In the genomic region with DNA sequence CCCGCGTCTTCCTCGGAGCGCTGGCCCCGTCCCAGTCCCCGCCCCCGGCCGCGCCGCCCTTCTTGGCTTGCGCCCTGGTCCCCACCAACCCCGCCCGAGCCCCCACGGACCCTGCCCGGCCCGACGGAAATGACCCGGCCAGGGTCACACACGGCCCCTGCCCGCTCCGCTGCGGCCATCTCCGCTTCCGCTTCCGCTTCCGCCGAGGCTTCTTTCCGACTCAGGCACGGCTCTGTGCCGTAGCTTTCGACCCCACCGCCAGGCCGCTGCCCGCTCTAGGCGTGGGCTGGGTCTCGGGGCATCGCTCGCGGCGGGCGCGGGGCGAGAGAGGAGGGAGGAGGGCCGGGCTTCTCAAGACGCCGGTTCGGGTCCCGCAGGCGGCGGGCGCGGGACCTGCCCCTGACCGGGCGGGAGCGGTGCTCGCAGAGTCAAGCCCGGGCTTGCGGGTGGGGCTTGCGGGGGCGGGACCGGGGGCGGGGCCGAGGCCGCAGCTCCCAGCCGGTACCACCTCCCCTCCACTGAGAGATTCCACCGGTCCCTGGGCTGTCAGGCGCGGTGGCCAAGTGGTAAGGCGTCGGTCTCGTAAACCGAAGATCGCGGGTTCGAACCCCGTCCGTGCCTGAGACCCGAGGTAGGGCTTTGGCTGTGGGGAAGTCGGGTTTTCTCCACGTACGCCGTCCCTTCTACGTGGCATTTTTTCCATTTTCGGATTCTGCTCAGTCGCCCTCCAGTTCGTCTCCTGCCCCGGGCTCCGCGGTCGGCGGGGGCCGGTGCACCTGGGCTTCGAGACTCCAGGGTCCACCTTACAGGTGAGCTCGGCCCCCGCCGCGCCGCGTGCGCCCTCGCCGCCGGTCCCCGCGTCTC, we compare ENCODE assay signal across 8 cellular contexts.
A peak's percentile ranks its signal among the peaks of the same experiment; 100 is the strongest.
DNase-seq lines count a peak whose midpoint lies in the region; ATAC-seq and TF ChIP-seq lines count a peak whose summit lies in the region.

No MANE protein-coding gene starts in this region.

- TF ChIP-seq CTCF in KMS-11 (conservative IDR thresholded peaks at IDR 0.05; ENCODE audit: low read depth, low read length) (no peak), Peyer's patch (IDR thresholded peaks at IDR 0.05) (peak in 2 of 6 experiments; percentile 13 to 20)

- H3K4me1 ChIP-seq in KMS-11 (ENCODE audit: low read depth, poor library complexity, severe bottlenecking) (peaks cover 8% of the 10 kb centered on the region), Peyer's patch (peaks cover 0 to 6% (median 3%) of the 10 kb centered on the region in 4 donors)

- peak overlapping the region; percentile 80 for H3K27ac ChIP-seq in KMS-11
- peak overlapping the region; percentile 77 to 94 (median 88) for H3K27ac ChIP-seq in Peyer's patch

- TF ChIP-seq POLR2A in Peyer's patch (IDR thresholded peaks at IDR 0.05), result peak; percentile 54 to 61

- no peaks in the 10 kb centered on the region for H3K9me3 ChIP-seq in Peyer's patch

- H3K79me2 ChIP-seq in KMS-11 (ENCODE audit: insufficient read depth, low read depth), result no peaks in the 10 kb centered on the region

- H3K36me3 Mint-ChIP-seq in naive thymus-derived CD8-positive, alpha-beta T cell, result no peaks in the 10 kb centered on the region
- no peaks in the 10 kb centered on the region for H3K36me3 Mint-ChIP-seq in stimulated activated memory B cell treated with anti-CD40 and anti-IgM and Interleukin-4, amounts not matched to agents 10 μg/mL and 1 μg/mL and 100 μg/mL, for 72 hours

- peak; percentile 90 for DNase-seq in DMS53 (lab: John Stamatoyannopoulos, UW)
- peak; percentile 89 to 96 (median 96) for DNase-seq in Peyer's patch
- DNase-seq in activated T-helper 1 cell treated with anti-CD3 and anti-CD28 coated beads, Interleukin-2, amount 50 U/mL, for 16 hours (ENCODE audit: low read depth in 1 of 2, low spot score in 1 of 2), result peak; percentile 84 to 87
- peak; percentile 92 for DNase-seq in fibroblast of gingiva (ENCODE audit: low read depth)
- DNase-seq in naive thymus-derived CD8-positive, alpha-beta T cell, result peak; percentile 74 to 91 (median 84)

- H3K4me3 Mint-ChIP-seq in naive thymus-derived CD8-positive, alpha-beta T cell, result peak overlapping the region; percentile 70 to 95 (median 88)
- peak overlapping the region; percentile 90 for H3K4me3 Mint-ChIP-seq in stimulated activated memory B cell treated with anti-CD40 and anti-IgM and Interleukin-4, amounts not matched to agents 10 μg/mL and 1 μg/mL and 100 μg/mL, for 72 hours

- peak overlapping the region; percentile 67 to 91 (median 86) for H3K27ac Mint-ChIP-seq in naive thymus-derived CD8-positive, alpha-beta T cell
- H3K27ac Mint-ChIP-seq in stimulated activated memory B cell treated with anti-CD40 and anti-IgM and Interleukin-4, amounts not matched to agents 10 μg/mL and 1 μg/mL and 100 μg/mL, for 72 hours, result peak overlapping the region; percentile 89

- peaks cover 11 to 26% (median 18%) of the 10 kb centered on the region in 4 donors for H3K4me1 Mint-ChIP-seq in naive thymus-derived CD8-positive, alpha-beta T cell
- peaks cover 22% of the 10 kb centered on the region for H3K4me1 Mint-ChIP-seq in stimulated activated memory B cell treated with anti-CD40 and anti-IgM and Interleukin-4, amounts not matched to agents 10 μg/mL and 1 μg/mL and 100 μg/mL, for 72 hours

- ATAC-seq in GM21717 (IDR thresholded peaks at IDR 0.05; ENCODE audit: unreplicated experiment), result peak; percentile 64
- peak; percentile 84 for ATAC-seq in naive thymus-derived CD8-positive, alpha-beta T cell
- ATAC-seq in stimulated activated memory B cell treated with anti-CD40 and anti-IgM and Interleukin-4, amounts not matched to agents 10 μg/mL and 1 μg/mL and 100 μg/mL, for 72 hours, result peak; percentile 90

- H2AFZ ChIP-seq in KMS-11 (ENCODE audit: low read depth), result peak overlapping the region; percentile 87

- no peaks in the 10 kb centered on the region for H3K27me3 ChIP-seq in KMS-11 (ENCODE audit: insufficient read depth, low read depth)
- no peaks in the 10 kb centered on the region for H3K27me3 ChIP-seq in Peyer's patch

- H3K27me3 Mint-ChIP-seq in naive thymus-derived CD8-positive, alpha-beta T cell, result no peaks in the 10 kb centered on the region
- H3K27me3 Mint-ChIP-seq in stimulated activated memory B cell treated with anti-CD40 and anti-IgM and Interleukin-4, amounts not matched to agents 10 μg/mL and 1 μg/mL and 100 μg/mL, for 72 hours, result no peaks in the 10 kb centered on the region

- peak overlapping the region; percentile 90 for H3K9ac ChIP-seq in KMS-11

- H3K36me3 ChIP-seq in KMS-11 (ENCODE audit: insufficient read depth) (no peaks in the 10 kb centered on the region), Peyer's patch (no peaks in the 10 kb centered on the region)

- no peaks in the 10 kb centered on the region for H3K9me3 Mint-ChIP-seq in naive thymus-derived CD8-positive, alpha-beta T cell
- no peaks in the 10 kb centered on the region for H3K9me3 Mint-ChIP-seq in stimulated activated memory B cell treated with anti-CD40 and anti-IgM and Interleukin-4, amounts not matched to agents 10 μg/mL and 1 μg/mL and 100 μg/mL, for 72 hours

- H3K4me2 ChIP-seq in KMS-11, result peak overlapping the region; percentile 70; the same call in 1 of the 2 replicates

- POLR2A ChIA-PET in naive thymus-derived CD8-positive, alpha-beta T cell (lab: Charles Lee), result interaction anchor here (0.6 to 2.7 kb wide), 6 partner anchors 9 to 377 kb away, joined by 4 to 9 read pairs (median 6); no protein-coding TSS in a partner anchor

- no peaks in the 10 kb centered on the region for H4K20me1 ChIP-seq in KMS-11 (ENCODE audit: insufficient read depth)

- H3K4me3 ChIP-seq in KMS-11 (IDR thresholded peaks at IDR 0.05; ENCODE audit: insufficient read depth, low read depth, low read length) (no peak overlapping the region), Peyer's patch (peak overlapping the region; percentile 77 to 95 (median 86))
